Comparison of ENCODE assay signal across 5 cellular contexts in genomic region chr12:16013722-16014121, GRCh38.
DNase-seq lines count a peak whose midpoint lies in the region; ATAC-seq, FAIRE-seq and TF ChIP-seq lines count a peak whose summit lies in the region.
"Not testable (repeated sequence)": the region's sequence is repeated elsewhere in the genome, so short reads cannot be mapped to it uniquely, and the experiment has no call there.

No MANE protein-coding gene starts in this region.

- BruUV-seq in HepG2 (replicated peaks; lab: Mats Ljungman, UMichigan), result not testable (repeated sequence)

- not testable (repeated sequence) for H3K79me2 ChIP-seq in HepG2 (ENCODE audit: insufficient read depth, low read length)

- FAIRE-seq in HepG2 (lab: Jason Lieb, UNC), result not testable (repeated sequence)

- H3K27me3 ChIP-seq in HepG2 (ENCODE audit: control insufficient read depth in 1 of 2, insufficient read depth in 2 of 2, low read length in 2 of 2); liver (ENCODE audit: control insufficient read depth in 4 of 4, insufficient read depth in 4 of 4, low read length in 3 of 4); right lobe of liver: not testable (repeated sequence)

- not testable (repeated sequence) for TF ChIP-seq RAD21 in HepG2 (CRISPR knock-in tag; IDR thresholded peaks at IDR 0.05)
- TF ChIP-seq RAD21 in liver (IDR thresholded peaks at IDR 0.05), result peak; percentile 31 to 38

- peaks cover 24% of the 10 kb centered on the region for H3K9me3 ChIP-seq in HepG2 (ENCODE audit: low read length)
- not testable (repeated sequence) for H3K9me3 ChIP-seq in liver (ENCODE audit: control insufficient read depth in 4 of 4, low read length in 3 of 4); right lobe of liver

- not testable (repeated sequence) for H3K27me3 Mint-ChIP-seq in endothelial cell (ENCODE audit: unreplicated experiment)

- H3K9ac ChIP-seq in HepG2 (ENCODE audit: insufficient read depth, low read depth, low read length); liver (ENCODE audit: low read depth in 1 of 2, low read length in 2 of 2): not testable (repeated sequence)

- POLR2A ChIA-PET in HepG2 (lab: Yijun Ruan, JAX), result not testable (repeated sequence)

- peaks cover 19% of the 10 kb centered on the region for H3K9me3 Mint-ChIP-seq in endothelial cell (ENCODE audit: unreplicated experiment)

- H3K4me1 ChIP-seq in HepG2 (ENCODE audit: insufficient read depth, low read length), result not testable (repeated sequence)
- peaks cover 3 to 38% (median 31%) of the 10 kb centered on the region in 4 donors for H3K4me1 ChIP-seq in liver (ENCODE audit: control insufficient read depth in 4 of 4, insufficient read depth in 4 of 4, low read length in 3 of 4)
- peaks cover 0 to 38% (median 11%) of the 10 kb centered on the region in 4 donors for H3K4me1 ChIP-seq in right lobe of liver

- not testable (repeated sequence) for H3K4me1 Mint-ChIP-seq in endothelial cell (ENCODE audit: unreplicated experiment)

- H4K20me1 ChIP-seq in HepG2 (ENCODE audit: insufficient read depth, low read length), result not testable (repeated sequence)

- not testable (repeated sequence) for TF ChIP-seq EP300 in HepG2 (IDR thresholded peaks at IDR 0.05; ENCODE audit: low read depth in 2 of 2, low read length in 2 of 2); HepG2 (CRISPR knock-in tag; IDR thresholded peaks at IDR 0.05; ENCODE audit: borderline replicate concordance)

- not testable (repeated sequence) for TF ChIP-seq POLR2A in HepG2 (IDR thresholded peaks at IDR 0.05; ENCODE audit: insufficient read depth in 1 of 2, low read depth in 2 of 2, low read length in 2 of 2); right lobe of liver (IDR thresholded peaks at IDR 0.05)

- H3K36me3 Mint-ChIP-seq in endothelial cell (ENCODE audit: low read depth, unreplicated experiment), result peaks cover 41% of the 10 kb centered on the region

- not testable (repeated sequence) for H3K4me3 ChIP-seq in HepG2 (replicated peaks in 1 of 3; ENCODE audit: insufficient read depth in 1 of 3, low read depth in 2 of 3, low read length in 3 of 3); liver (ENCODE audit: low read depth in 1 of 3, low read length in 3 of 3); right lobe of liver

- not testable (repeated sequence) for H2AFZ ChIP-seq in HepG2 (ENCODE audit: low read length)

- peak overlapping the region; percentile 32 for H3K4me3 Mint-ChIP-seq in endothelial cell (ENCODE audit: unreplicated experiment)

- CTCF ChIA-PET in HepG2 (lab: Yijun Ruan, JAX; ENCODE audit: low intra/inter-chr PET ratio, low total read pairs), result not testable (repeated sequence)

- DNase-seq in endothelial cell (ENCODE audit: low spot score); HepG2 (ENCODE audit: low spot score): not testable (repeated sequence)
- DNase-seq in left lobe of liver (ENCODE audit: low spot score) (peak; percentile 77), right lobe of liver (peak in 2 of 3 donors; percentile 30 to 79)

- intact Hi-C loops in HepG2 (cut with micrococcal nuclease; ENCODE audit: unreplicated experiment); right lobe of liver (cut with DNase I): not testable (repeated sequence)

- in situ Hi-C loops in HepG2 (cut with HindIII; ENCODE audit: extremely low pct_ligation_motif_present, low pct_unique_long_range_greater_than_20kb), result not testable (repeated sequence)

- not testable (repeated sequence) for TF ChIP-seq CTCF in endothelial cell (IDR thresholded peaks at IDR 0.05; ENCODE audit: unreplicated experiment); HepG2 (CRISPR knock-in tag; IDR thresholded peaks at IDR 0.05); liver (IDR thresholded peaks at IDR 0.05; ENCODE audit: low read depth, low read length, missing input control); right lobe of liver (IDR thresholded peaks at IDR 0.05)

- H3K4me2 ChIP-seq in HepG2 (ENCODE audit: low read depth, low read length), result not testable (repeated sequence)

- not testable (repeated sequence) for H3K36me3 ChIP-seq in HepG2 (replicated peaks in 1 of 2; ENCODE audit: control insufficient read depth in 1 of 2, insufficient read depth in 2 of 2, low read length in 2 of 2); liver (ENCODE audit: control insufficient read depth in 4 of 4, insufficient read depth in 3 of 4, low read depth in 1 of 4, low read length in 3 of 4); right lobe of liver

- H3K27ac ChIP-seq in HepG2 (ENCODE audit: extremely low read length, insufficient read depth, low read length); liver (ENCODE audit: low read depth in 1 of 2, low read length in 2 of 2): not testable (repeated sequence)
- peak overlapping the region in 2 of 3 donors; percentile 30 to 39 for H3K27ac ChIP-seq in right lobe of liver

- peak overlapping the region; percentile 1 for H3K27ac Mint-ChIP-seq in endothelial cell (ENCODE audit: unreplicated experiment)

- peak; percentile 44 for ATAC-seq in left lobe of liver
- ATAC-seq in HepG2, result not testable (repeated sequence)
- peak in 3 of 4 donors; percentile 19 to 61 (median 50) for ATAC-seq in right lobe of liver

- WGBS in HepG2 (ENCODE audit: low lambda C conversion rate), result 100% methylated on average over 1 of the region's 1 CpG
- 46% methylated on average over 1 of the region's 1 CpG for WGBS in liver
- 36% methylated on average over 1 of the region's 1 CpG for WGBS in right lobe of liver (ENCODE audit: insufficient coverage, low coverage, low lambda C conversion rate, missing lambda C conversion rate)

TF ChIP-seq in HepG2, 621 proteins besides CTCF, POLR2A, EP300 and RAD21:
- TF ChIP-seq HNF4A (CRISPR knock-in tag; IDR thresholded peaks at IDR 0.05), result 0 out of 2 replicates have a peak, but pooled peaks have one; percentile 17

TF ChIP-seq in liver, 16 proteins besides CTCF, POLR2A, EP300 and RAD21:
- TF ChIP-seq SP1 (IDR thresholded peaks at IDR 0.05) (peak; percentile 78), ZBTB33 (IDR thresholded peaks at IDR 0.05) (peak; percentile 37), JUND (IDR thresholded peaks at IDR 0.05) (peak in 1 of 2 donors; percentile 64), RXRA (IDR thresholded peaks at IDR 0.05) (peak; percentile 89 to 90), HNF4G (IDR thresholded peaks at IDR 0.05) (peak; percentile 83), YY1 (IDR thresholded peaks at IDR 0.05) (peak; percentile 39), REST (IDR thresholded peaks at IDR 0.05) (peak; percentile 38), HNF4A (conservative IDR thresholded peaks at IDR 0.05) (peak; percentile 96 to 97)
